ENCODE assay signal across 13 cellular contexts in the genomic region with DNA sequence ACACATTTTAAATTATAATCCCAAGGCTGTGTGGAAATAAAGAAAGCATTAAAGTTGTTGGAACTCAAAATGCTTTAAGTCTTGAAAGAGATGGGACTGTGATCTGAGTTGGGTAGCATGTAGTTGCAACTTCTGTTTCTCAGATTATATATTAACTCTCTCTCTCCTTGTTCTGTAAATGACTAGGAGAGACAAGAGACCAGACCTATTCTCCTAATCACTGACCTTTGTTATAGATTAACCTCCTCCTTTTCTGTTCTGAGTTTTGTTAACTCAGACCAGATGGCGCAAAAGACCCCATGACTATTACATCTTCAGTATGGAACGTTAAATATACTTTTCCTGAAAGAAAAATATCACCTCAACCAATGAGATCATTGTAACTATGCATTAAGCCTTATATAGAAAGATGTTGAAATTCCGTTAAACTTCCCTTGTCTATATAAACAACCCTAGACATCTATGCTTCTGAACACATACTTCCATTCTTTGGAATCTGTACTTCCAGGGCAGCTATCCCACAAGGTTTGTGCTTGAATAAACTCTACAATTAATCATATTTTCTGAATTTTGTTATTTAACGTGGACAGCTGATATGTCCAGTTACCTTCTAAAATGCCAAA.
DNase-seq lines count a peak whose midpoint lies in the region; ATAC-seq lines count a peak whose summit lies in the region.
"Had no signal": no experiment of that assay in that cellular context is flagged by ENCODE, and none has a peak within 500 bp of the region (broad histone marks: within the 10 kb centered on the region; RNA-seq: fewer than 3 reads in every experiment).

No MANE protein-coding gene starts in this region.

- peaks cover 4 to 7% of the 10 kb centered on the region in 2 donors for H3K9me3 Mint-ChIP-seq in activated T-cell treated with anti-CD3 and anti-CD28 coated beads, Interleukin-2, amount 50 U/mL, for 72 hours

- H3K4me1 Mint-ChIP-seq in activated T-cell treated with anti-CD3 and anti-CD28 coated beads, Interleukin-2, amount 50 U/mL, for 72 hours (ENCODE audit: low read depth) = peaks cover 7% of the 10 kb centered on the region

- ATAC-seq in GM18520 (IDR thresholded peaks at IDR 0.05; ENCODE audit: unreplicated experiment) (peak; percentile 91), GM21576 (IDR thresholded peaks at IDR 0.05; ENCODE audit: unreplicated experiment) (peak; percentile 93), HG03342 (IDR thresholded peaks at IDR 0.05; ENCODE audit: unreplicated experiment) (peak; percentile 99), HG02885 (IDR thresholded peaks at IDR 0.05; ENCODE audit: poor library complexity, unreplicated experiment) (no peak)
- no peak for ATAC-seq in activated T-cell treated with anti-CD3 and anti-CD28 coated beads, Interleukin-2, amount 50 U/mL, for 72 hours (replicated peaks in 1 of 2)

- H3K36me3 Mint-ChIP-seq in activated T-cell treated with anti-CD3 and anti-CD28 coated beads, Interleukin-2, amount 50 U/mL, for 72 hours (ENCODE audit: insufficient read depth in 2 of 2) = peaks cover 0 to 2% of the 10 kb centered on the region in 2 donors

- H3K27ac Mint-ChIP-seq in activated T-cell treated with anti-CD3 and anti-CD28 coated beads, Interleukin-2, amount 50 U/mL, for 72 hours = no peak overlapping the region

- DNase-seq in kidney glomerular epithelial cell (lab: John Stamatoyannopoulos, UW) (peak; percentile 88), 8988T (no peak)
- DNase-seq in stimulated activated CD4-positive, alpha-beta T cell treated with anti-CD3 and anti-CD28 coated beads, Interleukin-12 subunit alpha, Interleukin-12 subunit beta, amount 100 ng/mL, for 4 hours = no peak
- no peak for DNase-seq in activated T-cell treated with anti-CD3 and anti-CD28 coated beads, Interleukin-2, amount 50 U/mL, for 72 hours
- DNase-seq: activated CD8-positive, alpha-beta memory T cell treated with anti-CD3 and anti-CD28 coated beads, Interleukin-2, amount 50 U/mL, for 4 hours; aorta; erythroblast; NCI-H1417; OCI-M1 had no signal

- H3K4me3 Mint-ChIP-seq in activated T-cell treated with anti-CD3 and anti-CD28 coated beads, Interleukin-2, amount 50 U/mL, for 72 hours = no peak overlapping the region

- no peaks in the 10 kb centered on the region for H3K27me3 Mint-ChIP-seq in activated T-cell treated with anti-CD3 and anti-CD28 coated beads, Interleukin-2, amount 50 U/mL, for 72 hours (ENCODE audit: low read depth)

Comparison
In these comparisons a context has a peak if more than half of its experiments do, and no peak if none do; other contexts are left out.
1. ATAC-seq: peak in GM18520 (single experiment), GM21576 (single experiment) and HG03342 (single experiment); none in activated T-cell treated with anti-CD3 and anti-CD28 coated beads, Interleukin-2, amount 50 U/mL, for 72 hours (0 of 2) and HG02885 (single experiment).